Comparison of ENCODE assay signal across 8 cellular contexts in the genomic region with DNA sequence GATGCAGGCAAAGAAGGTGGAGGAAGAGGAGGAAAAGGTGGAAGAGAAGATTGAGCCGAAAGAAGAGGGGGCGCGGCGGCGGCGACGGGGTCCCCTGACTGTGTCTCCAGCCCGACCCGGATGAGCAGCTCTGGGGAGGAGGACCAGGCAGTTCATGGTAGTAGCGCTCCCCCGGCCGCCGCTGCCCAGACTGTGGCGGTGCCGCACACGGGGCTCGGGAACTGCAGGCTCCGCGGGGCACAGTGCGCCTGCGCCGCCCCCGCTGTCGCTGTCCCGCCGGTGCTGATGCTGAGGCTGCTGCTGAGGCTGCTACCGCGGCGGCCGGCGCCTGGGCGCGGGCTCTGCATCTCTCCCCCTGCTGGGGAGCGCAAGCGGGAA. TPM values are rescaled to one million over a fixed set of nuclear protein-coding genes. Genes with fewer than 3 reads are reported as not detected.
A peak's percentile ranks its signal among the peaks of the same experiment; 100 is the strongest.
DNase-seq lines count a peak whose midpoint lies in the region; ATAC-seq and TF ChIP-seq lines count a peak whose summit lies in the region.

A gene with protein sequence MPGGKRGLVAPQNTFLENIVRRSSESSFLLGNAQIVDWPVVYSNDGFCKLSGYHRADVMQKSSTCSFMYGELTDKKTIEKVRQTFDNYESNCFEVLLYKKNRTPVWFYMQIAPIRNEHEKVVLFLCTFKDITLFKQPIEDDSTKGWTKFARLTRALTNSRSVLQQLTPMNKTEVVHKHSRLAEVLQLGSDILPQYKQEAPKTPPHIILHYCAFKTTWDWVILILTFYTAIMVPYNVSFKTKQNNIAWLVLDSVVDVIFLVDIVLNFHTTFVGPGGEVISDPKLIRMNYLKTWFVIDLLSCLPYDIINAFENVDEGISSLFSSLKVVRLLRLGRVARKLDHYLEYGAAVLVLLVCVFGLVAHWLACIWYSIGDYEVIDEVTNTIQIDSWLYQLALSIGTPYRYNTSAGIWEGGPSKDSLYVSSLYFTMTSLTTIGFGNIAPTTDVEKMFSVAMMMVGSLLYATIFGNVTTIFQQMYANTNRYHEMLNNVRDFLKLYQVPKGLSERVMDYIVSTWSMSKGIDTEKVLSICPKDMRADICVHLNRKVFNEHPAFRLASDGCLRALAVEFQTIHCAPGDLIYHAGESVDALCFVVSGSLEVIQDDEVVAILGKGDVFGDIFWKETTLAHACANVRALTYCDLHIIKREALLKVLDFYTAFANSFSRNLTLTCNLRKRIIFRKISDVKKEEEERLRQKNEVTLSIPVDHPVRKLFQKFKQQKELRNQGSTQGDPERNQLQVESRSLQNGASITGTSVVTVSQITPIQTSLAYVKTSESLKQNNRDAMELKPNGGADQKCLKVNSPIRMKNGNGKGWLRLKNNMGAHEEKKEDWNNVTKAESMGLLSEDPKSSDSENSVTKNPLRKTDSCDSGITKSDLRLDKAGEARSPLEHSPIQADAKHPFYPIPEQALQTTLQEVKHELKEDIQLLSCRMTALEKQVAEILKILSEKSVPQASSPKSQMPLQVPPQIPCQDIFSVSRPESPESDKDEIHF (minus strand): TSS at position 225 of the 378 bp plus-strand sequence. CDS start 272 bp downstream, outside the sequence.

- no peaks in the 10 kb centered on the region for H3K9me3 ChIP-seq in psoas muscle

- peak within 1 kb of the TSS; percentile 31 to 59 for H3K4me3 ChIP-seq in foreskin fibroblast (ENCODE audit: low read depth in 1 of 2, low read length in 2 of 2)
- H3K4me3 ChIP-seq in psoas muscle = peak within 1 kb of the TSS; percentile 45

- DNase-seq in DMS153 treated with DMSO at 0.1 percent for 48 hours (lab: John Stamatoyannopoulos, UW; ENCODE audit: unreplicated experiment) (peak; percentile 46), SK-N-DZ (ENCODE audit: low spot score) (peak; percentile 71), foreskin fibroblast (peak; percentile 12 to 65), psoas muscle (peak; percentile 17 to 52), SIG-M5 treated with dmso at 0.1 percent for 504 hours (lab: John Stamatoyannopoulos, UW; ENCODE audit: unreplicated experiment) (no peak), OCI-M1 (lab: John Stamatoyannopoulos, UW) (no peak), SKM-1 treated with dmso at 0.1 percent for 144 hours (lab: John Stamatoyannopoulos, UW; ENCODE audit: unreplicated experiment) (no peak)

- no peaks in the 10 kb centered on the region for H3K4me1 ChIP-seq in psoas muscle

- ATAC-seq in HG03432 (IDR thresholded peaks at IDR 0.05; ENCODE audit: unreplicated experiment) = peak; percentile 74
- peak in 2 of 4 donors; percentile 42 to 62 for ATAC-seq in psoas muscle

- intact Hi-C loops in psoas muscle (cut with DNase I) = loop anchor here (10.0 kb wide), 2 partner anchors 860 to 880 kb away; no protein-coding TSS in a partner anchor

- H3K36me3 ChIP-seq in psoas muscle (ENCODE audit: insufficient read depth in 1 of 2, low read depth in 1 of 2) = no peaks in the 10 kb centered on the region

- TF ChIP-seq CTCF in foreskin fibroblast (IDR thresholded peaks at IDR 0.05; ENCODE audit: low read depth, low read length) (no peak), psoas muscle (IDR thresholded peaks at IDR 0.05) (no peak)

- H3K27ac ChIP-seq in psoas muscle = no peak within 1 kb of the TSS

- WGBS in psoas muscle, 3 donors = 0 to 2% (median 0%) methylated on average over 7 to 35 of the region's 35 CpGs

- peaks cover 4 to 56% (median 13%) of the 10 kb centered on the region in 3 donors for H3K27me3 ChIP-seq in psoas muscle (ENCODE audit: insufficient read depth in 3 of 3, low read length in 2 of 3)

RNA-seq across cellular contexts. Expression of the gene that starts here (rescaled TPM):
- polyA plus RNA-seq in SK-N-DZ (2014; cell fraction: cytosol; rRNA removed) = not detected in 2 replicates
- not detected in 2 replicates for polyA plus RNA-seq in SK-N-DZ (2014; cell fraction: nucleus; rRNA removed)
- not detected for total RNA-seq in psoas muscle
- polyA plus RNA-seq in psoas muscle = under 1 TPM in 1 of 3 donors, not detected in 2; under 0.01 TPM

Comparison
In these comparisons a context has a peak if more than half of its experiments do, and no peak if none do; other contexts are left out.
1. Peak in DNase-seq and H3K4me3 ChIP-seq in psoas muscle; RNA of the gene not detected or under 1 TPM.
2. DNase-seq: peak in DMS153 treated with DMSO at 0.1 percent for 48 hours (single experiment), SK-N-DZ (single experiment) and foreskin fibroblast (2 of 2); none in SIG-M5 treated with dmso at 0.1 percent for 504 hours (single experiment), OCI-M1 (single experiment) and SKM-1 treated with dmso at 0.1 percent for 144 hours (single experiment).